In genomic region chr3:13192471-13193213, GRCh38 we compare ENCODE assay signal across 9 cellular contexts.
DNase-seq lines count a peak whose midpoint lies in the region; ATAC-seq and TF ChIP-seq lines count a peak whose summit lies in the region.
"Had no signal": no experiment of that assay in that cellular context is flagged by ENCODE, and none has a peak within 500 bp of the region (broad histone marks: within the 10 kb centered on the region; RNA-seq: fewer than 3 reads in every experiment).

No MANE protein-coding gene starts in this region.

- H3K27me3 Mint-ChIP-seq in activated T-helper 17 cell treated with anti-CD3 and anti-CD28 coated beads, Interleukin-2, amount 50 U/mL, for 72 hours, result no peaks in the 10 kb centered on the region
- H3K27me3 Mint-ChIP-seq in activated CD4-positive, alpha-beta memory T cell treated with anti-CD3 and anti-CD28 coated beads for 36 hours, result no peaks in the 10 kb centered on the region

- H3K4me1 Mint-ChIP-seq in activated T-helper 17 cell treated with anti-CD3 and anti-CD28 coated beads, Interleukin-2, amount 50 U/mL, for 72 hours, result peaks cover 39% of the 10 kb centered on the region
- peaks cover 29% of the 10 kb centered on the region for H3K4me1 Mint-ChIP-seq in activated CD4-positive, alpha-beta memory T cell treated with anti-CD3 and anti-CD28 coated beads for 36 hours (ENCODE audit: low read depth)

- H3K4me3 Mint-ChIP-seq in activated T-helper 17 cell treated with anti-CD3 and anti-CD28 coated beads, Interleukin-2, amount 50 U/mL, for 72 hours, result no peak overlapping the region
- no peak overlapping the region for H3K4me3 Mint-ChIP-seq in activated CD4-positive, alpha-beta memory T cell treated with anti-CD3 and anti-CD28 coated beads for 36 hours

- CTCF ChIA-PET in activated CD4-positive, alpha-beta memory T cell treated with anti-CD3 and anti-CD28 coated beads for 36 hours (lab: Charles Lee), result interaction anchor here (1.7 kb wide), 1 partner anchor 101 kb away, joined by 5 read pairs; no protein-coding TSS in a partner anchor

- POLR2A ChIA-PET in activated CD4-positive, alpha-beta memory T cell treated with anti-CD3 and anti-CD28 coated beads for 36 hours (lab: Charles Lee), result no interaction called here

- H3K9me3 Mint-ChIP-seq in activated T-helper 17 cell treated with anti-CD3 and anti-CD28 coated beads, Interleukin-2, amount 50 U/mL, for 72 hours, result peaks cover 5% of the 10 kb centered on the region
- peaks cover 10% of the 10 kb centered on the region for H3K9me3 Mint-ChIP-seq in activated CD4-positive, alpha-beta memory T cell treated with anti-CD3 and anti-CD28 coated beads for 36 hours

- intact Hi-C loops in activated CD4-positive, alpha-beta memory T cell treated with anti-CD3 and anti-CD28 coated beads for 36 hours (cut with micrococcal nuclease), result no loop called here

- no peak overlapping the region for H3K4me3 ChIP-seq in HFF-Myc (replicated peaks; ENCODE audit: low read depth, low read length)
- H3K4me3 ChIP-seq in kidney epithelial cell (ENCODE audit: low read depth, low read length), result no peak overlapping the region
- H3K4me3 ChIP-seq: Peyer's patch had no signal

- H3K27ac Mint-ChIP-seq in activated T-helper 17 cell treated with anti-CD3 and anti-CD28 coated beads, Interleukin-2, amount 50 U/mL, for 72 hours, result peak overlapping the region; percentile 51
- H3K27ac Mint-ChIP-seq in activated CD4-positive, alpha-beta memory T cell treated with anti-CD3 and anti-CD28 coated beads for 36 hours, result no peak overlapping the region

- TF ChIP-seq CTCF in AG09319 (IDR thresholded peaks at IDR 0.05; ENCODE audit: low read depth, low read length), result peak; percentile 17
- peak; percentile 52 for TF ChIP-seq CTCF in HFF-Myc (IDR thresholded peaks at IDR 0.05; ENCODE audit: low read depth, low read length, missing control alignments)
- peak; percentile 52 for TF ChIP-seq CTCF in kidney epithelial cell (IDR thresholded peaks at IDR 0.05; ENCODE audit: insufficient read depth, low read length, poor library complexity, severe bottlenecking)

- H3K36me3 ChIP-seq in kidney epithelial cell (ENCODE audit: control insufficient read depth, insufficient read depth, low read length), result no peaks in the 10 kb centered on the region
- H3K36me3 ChIP-seq: Peyer's patch had no signal

- no peaks in the 10 kb centered on the region for H3K36me3 Mint-ChIP-seq in activated T-helper 17 cell treated with anti-CD3 and anti-CD28 coated beads, Interleukin-2, amount 50 U/mL, for 72 hours (ENCODE audit: low read depth)
- H3K36me3 Mint-ChIP-seq in activated CD4-positive, alpha-beta memory T cell treated with anti-CD3 and anti-CD28 coated beads for 36 hours, result peaks cover 4% of the 10 kb centered on the region

- peaks cover 10% of the 10 kb centered on the region for H3K27me3 ChIP-seq in kidney epithelial cell (ENCODE audit: control insufficient read depth, insufficient read depth, low read length)
- H3K27me3 ChIP-seq: Peyer's patch had no signal

- ATAC-seq in activated T-helper 17 cell treated with anti-CD3 and anti-CD28 coated beads, Interleukin-2, amount 50 U/mL, for 72 hours (replicated peaks), result no peak
- no peak for ATAC-seq in GM18909 (IDR thresholded peaks at IDR 0.05; ENCODE audit: poor library complexity, unreplicated experiment)

- DNase-seq in AG09319 (ENCODE audit: extremely low read depth, low read depth) (no peak), HFF-Myc (ENCODE audit: extremely low read depth, low read depth) (no peak), kidney epithelial cell (ENCODE audit: low read depth) (no peak), GOT3 (lab: John Stamatoyannopoulos, UW) (no peak)
- no peak for DNase-seq in activated CD4-positive, alpha-beta memory T cell treated with anti-CD3 and anti-CD28 coated beads for 36 hours
- DNase-seq in stimulated activated CD4-positive, alpha-beta T cell treated with anti-CD3 and anti-CD28 coated beads, Interleukin-1b, Interleukin-23, amount 100 ng/mL, for 48 hours, result no peak
